ENCODE assay signal across 16 cellular contexts in the genomic region with DNA sequence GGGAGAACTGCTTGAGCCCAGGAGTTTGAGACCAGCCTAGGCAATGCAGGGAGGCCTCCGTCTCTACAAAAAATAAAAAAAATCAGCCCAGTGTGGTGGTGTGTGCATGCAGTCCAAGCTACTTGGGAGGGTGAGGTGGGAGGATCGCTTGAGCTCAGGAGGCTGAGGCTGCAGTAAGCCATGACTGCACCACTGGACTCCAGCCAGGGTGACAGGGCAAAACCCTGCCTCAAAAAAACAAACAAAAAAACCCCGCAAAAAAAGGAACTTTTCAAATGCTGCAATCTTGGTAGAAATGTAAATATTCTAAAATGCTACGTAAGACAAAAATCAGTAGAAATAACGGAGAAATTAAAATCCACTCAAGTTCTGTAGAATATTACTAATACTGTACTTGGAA.
DNase-seq lines count a peak whose midpoint lies in the region; ATAC-seq and TF ChIP-seq lines count a peak whose summit lies in the region.
"Had no signal": no experiment of that assay in that cellular context is flagged by ENCODE, and none has a peak within 500 bp of the region (broad histone marks: within the 10 kb centered on the region; RNA-seq: fewer than 3 reads in every experiment).

No MANE protein-coding gene starts in this region.

- H3K36me3 ChIP-seq in A673 (ENCODE audit: insufficient read depth, low read length, poor library complexity, severe bottlenecking), result peaks cover 51% of the 10 kb centered on the region

- H3K4me3 ChIP-seq in right cardiac atrium (ENCODE audit: low read length) (no peak overlapping the region), A673 (ENCODE audit: low read depth, low read length, poor library complexity, severe bottlenecking) (no peak overlapping the region)
- H3K4me3 ChIP-seq: BLaER1 treated with 17β-estradiol and CSF1 and Interleukin-3, amounts not matched to agents 10 nM and 100 nM; Peyer's patch had no signal

- H3K27me3 ChIP-seq in right cardiac atrium (ENCODE audit: control insufficient read depth, insufficient read depth), result no peaks in the 10 kb centered on the region
- H3K27me3 ChIP-seq in A673 (replicated peaks; ENCODE audit: insufficient read depth, low read depth, low read length, poor library complexity), result no peaks in the 10 kb centered on the region
- H3K27me3 ChIP-seq: BLaER1 treated with 17β-estradiol and CSF1 and Interleukin-3, amounts not matched to agents 10 nM and 100 nM; Peyer's patch had no signal

- H3K27ac ChIP-seq in right cardiac atrium (ENCODE audit: low read length) (no peak overlapping the region), A673 (ENCODE audit: low read depth, low read length, poor library complexity, severe bottlenecking) (no peak overlapping the region)
- H3K27ac ChIP-seq: BLaER1 treated with 17β-estradiol and CSF1 and Interleukin-3, amounts not matched to agents 10 nM and 100 nM; Peyer's patch had no signal

- no TSS peak for BruUV-seq in A673 (replicated peaks; lab: Mats Ljungman, UMichigan)

- intact Hi-C loops in dendritic cell treated with granulocyte-macrophage colony-stimulating factor and Interleukin-4, amounts not matched to agents 40 ng/mL and 50 ng/mL, for 4 days (cut with micrococcal nuclease), result no loop called here
- intact Hi-C loops in right cardiac atrium (cut with DNase I), result no loop called here
- intact Hi-C loops in A673 (cut with micrococcal nuclease; ENCODE audit: unreplicated experiment), result no loop called here

- H3K27me3 Mint-ChIP-seq in dendritic cell treated with granulocyte-macrophage colony-stimulating factor and Interleukin-4, amounts not matched to agents 40 ng/mL and 50 ng/mL, for 4 days, result no peaks in the 10 kb centered on the region
- H3K27me3 Mint-ChIP-seq: IgD-negative memory B cell had no signal

- peaks cover 58% of the 10 kb centered on the region for H3K36me3 Mint-ChIP-seq in dendritic cell treated with granulocyte-macrophage colony-stimulating factor and Interleukin-4, amounts not matched to agents 40 ng/mL and 50 ng/mL, for 4 days (ENCODE audit: low read depth)

- peaks cover 6% of the 10 kb centered on the region for H3K4me1 Mint-ChIP-seq in dendritic cell treated with granulocyte-macrophage colony-stimulating factor and Interleukin-4, amounts not matched to agents 40 ng/mL and 50 ng/mL, for 4 days (ENCODE audit: low read depth)
- H3K4me1 Mint-ChIP-seq: H9 had no signal

- H3K9me3 Mint-ChIP-seq in dendritic cell treated with granulocyte-macrophage colony-stimulating factor and Interleukin-4, amounts not matched to agents 40 ng/mL and 50 ng/mL, for 4 days, result peaks cover 12% of the 10 kb centered on the region

- POLR2A ChIA-PET in A673 (lab: Charles Lee; ENCODE audit: low non-redundant PET), result no interaction called here

- H3K9me3 ChIP-seq in right cardiac atrium (ENCODE audit: control insufficient read depth, low read length), result no peaks in the 10 kb centered on the region
- peaks cover 14% of the 10 kb centered on the region for H3K9me3 ChIP-seq in A673 (ENCODE audit: low read depth, low read length, poor library complexity, severe bottlenecking)
- H3K9me3 ChIP-seq: Peyer's patch had no signal

- peak overlapping the region; percentile 32 for H3K4me3 Mint-ChIP-seq in dendritic cell treated with granulocyte-macrophage colony-stimulating factor and Interleukin-4, amounts not matched to agents 40 ng/mL and 50 ng/mL, for 4 days
- H3K4me3 Mint-ChIP-seq: H9, IgD-negative memory B cell had no signal

- in situ Hi-C loops in KBM-7 (cut with MboI; ENCODE audit: low pct_unique_long_range_greater_than_20kb, low sequenced_read_pairs), result no loop called here

- peak; percentile 31 for DNase-seq in KBM-7
- peak; percentile 39 to 72 (median 63) for DNase-seq in right cardiac atrium
- DNase-seq in COLO829 (ENCODE audit: low spot score), result no peak
- no peak for DNase-seq in SKM-1 treated with dmso at 0.1 percent for 144 hours (lab: John Stamatoyannopoulos, UW; ENCODE audit: unreplicated experiment)
- DNase-seq in A673 (ENCODE audit: low spot score), result no peak
- DNase-seq: COR-L47, DMS153, H9, NCI-H1048, NCI-H2107, Peyer's patch, SHP77 treated with DMSO at 0.1 percent for 48 hours had no signal

- H3K27ac Mint-ChIP-seq in dendritic cell treated with granulocyte-macrophage colony-stimulating factor and Interleukin-4, amounts not matched to agents 40 ng/mL and 50 ng/mL, for 4 days, result peak overlapping the region; percentile 61
- H3K27ac Mint-ChIP-seq: H9, IgD-negative memory B cell had no signal

- CTCF ChIA-PET in A673 (lab: Charles Lee), result no interaction called here

- H3K4me1 ChIP-seq in right cardiac atrium (ENCODE audit: control insufficient read depth, insufficient read depth, low read length), result no peaks in the 10 kb centered on the region
- no peaks in the 10 kb centered on the region for H3K4me1 ChIP-seq in A673 (ENCODE audit: insufficient read depth, low read length, poor library complexity, severe bottlenecking)
- H3K4me1 ChIP-seq: Peyer's patch had no signal

- WGBS in right cardiac atrium, result 90% methylated on average over 5 of the region's 5 CpGs

- TF ChIP-seq CTCF in A673 (conservative IDR thresholded peaks at IDR 0.05; ENCODE audit: low read depth, low read length), result no peak

- ATAC-seq in right cardiac atrium, result no peak
- ATAC-seq in GM18868 (IDR thresholded peaks at IDR 0.05; ENCODE audit: unreplicated experiment), result no peak

Comparison
In these comparisons a context has a peak if more than half of its experiments do, and no peak if none do; other contexts are left out.
1. DNase-seq: peak in KBM-7 (single experiment) and right cardiac atrium (3 of 3); none in COLO829 (single experiment), SKM-1 treated with dmso at 0.1 percent for 144 hours (single experiment) and A673 (single experiment).